Comparison of ENCODE assay signal across 27 cellular contexts in the genomic region with DNA sequence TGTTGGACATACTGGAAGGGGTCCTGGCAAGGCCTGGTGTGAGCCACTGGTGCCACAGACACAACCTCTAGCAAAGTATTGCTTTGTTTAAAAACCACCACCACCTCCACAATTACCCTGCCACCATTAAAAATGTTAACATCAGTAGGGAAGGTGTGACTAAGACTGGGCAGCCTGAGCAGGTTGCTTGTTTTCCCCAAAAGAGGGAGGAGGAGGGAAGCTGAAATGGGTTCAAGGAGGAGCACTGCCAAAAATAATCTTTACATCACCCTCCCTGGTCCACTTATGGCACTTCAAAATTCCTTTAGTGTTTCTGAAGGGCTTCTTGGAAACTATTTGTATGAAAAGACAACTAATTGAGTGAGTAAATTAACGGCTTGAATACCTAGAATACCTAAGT.
"Had no signal": no experiment of that assay in that cellular context is flagged by ENCODE, and none has a peak within 500 bp of the region (broad histone marks: within the 10 kb centered on the region; RNA-seq: fewer than 3 reads in every experiment).

No MANE protein-coding gene starts in this region.

- H3K27me3 Mint-ChIP-seq: naive thymus-derived CD4-positive, alpha-beta T cell had no signal

- H3K27ac Mint-ChIP-seq: activated naive CD4-positive, alpha-beta T cell treated with anti-CD3 and anti-CD28 coated beads for 36 hours; activated T-helper 1 cell treated with anti-CD3 and anti-CD28 coated beads, Interleukin-12 subunit alpha, Interleukin-12 subunit beta, Interleukin-2, Interleukin-4 antibody, amounts not matched to agents 30 ng/mL and 10 ng/mL and 1 ng/mL, durations not matched to agents 14 hours and 24 hours and 36 hours; T-helper 2 cell treated with Interferon-gamma antibody and Interleukin-4, amounts not matched to agents 5 μg/mL and 100 μg/mL, for 36 hours had no signal

- H3K4me1 ChIP-seq: pancreas, prostate gland, stomach had no signal

- H3K4me3 Mint-ChIP-seq: activated naive CD4-positive, alpha-beta T cell treated with anti-CD3 and anti-CD28 coated beads for 36 hours; activated T-helper 1 cell treated with anti-CD3 and anti-CD28 coated beads, Interleukin-12 subunit alpha, Interleukin-12 subunit beta, Interleukin-2, Interleukin-4 antibody, amounts not matched to agents 30 ng/mL and 10 ng/mL and 1 ng/mL, durations not matched to agents 14 hours and 24 hours and 36 hours; naive thymus-derived CD4-positive, alpha-beta T cell; neural crest cell; T-helper 2 cell treated with Interferon-gamma antibody and Interleukin-4, amounts not matched to agents 5 μg/mL and 100 μg/mL, for 36 hours had no signal

- H3K9me3 Mint-ChIP-seq: activated naive CD4-positive, alpha-beta T cell treated with anti-CD3 and anti-CD28 coated beads for 36 hours; activated T-helper 1 cell treated with anti-CD3 and anti-CD28 coated beads, Interleukin-12 subunit alpha, Interleukin-12 subunit beta, Interleukin-2, Interleukin-4 antibody, amounts not matched to agents 30 ng/mL and 10 ng/mL and 1 ng/mL, durations not matched to agents 14 hours and 24 hours and 36 hours; naive thymus-derived CD4-positive, alpha-beta T cell; neural crest cell; T-helper 2 cell treated with Interferon-gamma antibody and Interleukin-4, amounts not matched to agents 5 μg/mL and 100 μg/mL, for 36 hours had no signal

- H3K27me3 ChIP-seq: pancreas, stomach, thyroid gland had no signal

- H3K36me3 ChIP-seq: prostate gland had no signal

- ATAC-seq: left ventricle myocardium superior; naive thymus-derived CD4-positive, alpha-beta T cell; pancreas; sciatic nerve had no signal

- H3K9me3 ChIP-seq: pancreas, prostate gland, stomach, thyroid gland had no signal

- H3K27ac ChIP-seq: epithelial cell of prostate, pancreas, prostate gland, skin epidermis, stomach, thyroid gland had no signal

- DNase-seq: activated CD4-positive, alpha-beta T cell treated with anti-CD3 and anti-CD28 coated beads for 4 hours; activated CD4-positive, alpha-beta T cell treated with anti-CD3 and anti-CD28 coated beads, Interleukin-2, amount 50 U/mL, for 4 hours; activated effector memory CD4-positive, alpha-beta T cell treated with anti-CD3 and anti-CD28 coated beads, Interleukin-2, amount 50 U/mL, for 16 hours; activated naive CD4-positive, alpha-beta T cell treated with anti-CD3 and anti-CD28 coated beads for 36 hours; activated T-cell treated with anti-CD3 and anti-CD28 coated beads for 4 hours; amniotic stem cell; dermis blood vessel endothelial cell; effector CD4-positive, alpha-beta T cell; islet precursor cell; left ventricle myocardium superior; midbrain; naive thymus-derived CD4-positive, alpha-beta T cell; nucleus accumbens; pancreas; retina; stimulated activated CD4-positive, alpha-beta T cell treated with anti-CD3 and anti-CD28 coated beads, Interleukin-12 subunit alpha, Interleukin-12 subunit beta, amount 100 ng/mL, for 4 hours; stimulated activated CD4-positive, alpha-beta T cell treated with anti-CD3 and anti-CD28 coated beads, Interleukin-4, amount 100 ng/mL, for 1 hour; stomach; T-helper 1 cell; thyroid gland had no signal

- H3K4me3 ChIP-seq: pancreas, prostate gland, skin epidermis, stomach, thyroid gland had no signal
